Comparison of ENCODE assay signal across 8 cellular contexts in the genomic region with DNA sequence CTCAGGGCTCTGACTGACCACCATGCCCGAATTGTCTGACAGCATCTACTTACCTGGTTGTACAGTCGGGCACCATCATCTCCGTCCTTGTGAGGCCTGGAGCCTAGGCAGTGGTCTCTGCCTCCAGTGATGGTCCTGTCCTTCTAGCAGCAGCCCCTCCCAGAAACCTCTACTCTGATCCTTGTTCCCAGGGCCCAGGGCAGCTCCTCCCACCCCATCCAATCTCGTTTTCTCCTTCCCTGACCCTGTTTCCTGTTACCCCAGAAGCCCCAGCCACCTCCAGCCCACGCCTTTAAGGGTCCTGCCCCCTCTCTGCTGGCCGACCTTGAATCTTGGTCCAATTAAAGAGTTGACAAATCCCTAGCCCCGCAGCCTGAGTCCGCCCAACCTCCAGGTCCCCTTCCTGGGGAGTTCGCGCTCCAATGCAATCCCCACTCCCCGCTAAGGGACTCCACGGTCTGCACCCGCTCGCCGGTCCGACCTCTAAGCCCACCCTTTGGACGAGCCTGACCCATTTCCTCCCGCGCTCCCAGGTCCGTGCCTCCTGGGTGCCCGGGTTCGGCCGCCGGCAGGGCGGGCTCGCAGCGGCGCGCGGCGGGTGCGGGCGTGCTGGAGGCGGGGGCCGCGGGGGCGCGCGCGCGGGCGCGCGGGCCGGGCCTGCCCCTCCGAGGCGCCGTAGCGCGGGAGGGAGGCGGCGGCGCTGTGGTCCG. TPM values are rescaled to one million over a fixed set of nuclear protein-coding genes. Genes with fewer than 3 reads are reported as not detected.
A peak's percentile ranks its signal among the peaks of the same experiment; 100 is the strongest.
DNase-seq lines count a peak whose midpoint lies in the region; ATAC-seq and TF ChIP-seq lines count a peak whose summit lies in the region.

A gene with protein sequence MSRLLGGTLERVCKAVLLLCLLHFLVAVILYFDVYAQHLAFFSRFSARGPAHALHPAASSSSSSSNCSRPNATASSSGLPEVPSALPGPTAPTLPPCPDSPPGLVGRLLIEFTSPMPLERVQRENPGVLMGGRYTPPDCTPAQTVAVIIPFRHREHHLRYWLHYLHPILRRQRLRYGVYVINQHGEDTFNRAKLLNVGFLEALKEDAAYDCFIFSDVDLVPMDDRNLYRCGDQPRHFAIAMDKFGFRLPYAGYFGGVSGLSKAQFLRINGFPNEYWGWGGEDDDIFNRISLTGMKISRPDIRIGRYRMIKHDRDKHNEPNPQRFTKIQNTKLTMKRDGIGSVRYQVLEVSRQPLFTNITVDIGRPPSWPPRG (plus strand): TSS at position 660 of the 710 bp plus-strand sequence. CDS start 1,951 bp downstream, outside the sequence.

- peaks cover 48% of the 10 kb centered on the region for H3K4me1 Mint-ChIP-seq in activated CD4-positive, alpha-beta T cell treated with anti-CD3 and anti-CD28 coated beads, Interleukin-2, amount 10 ng/mL, durations not matched to agents 7 days and 5 days
- peaks cover 40% of the 10 kb centered on the region for H3K4me1 Mint-ChIP-seq in endothelial cell (ENCODE audit: unreplicated experiment)

- ATAC-seq in GM18868 (IDR thresholded peaks at IDR 0.05; ENCODE audit: unreplicated experiment) (no peak), HG03159 (IDR thresholded peaks at IDR 0.05; ENCODE audit: unreplicated experiment) (no peak)

- peak within 1 kb of the TSS; percentile 49 for H3K27ac ChIP-seq in mesodermal cell (ENCODE audit: low read depth, low read length, severe bottlenecking)
- H3K27ac ChIP-seq in subcutaneous abdominal adipose tissue (ENCODE audit: low read depth, low read length), result peak within 1 kb of the TSS; percentile 29

- no peaks in the 10 kb centered on the region for H3K9me3 Mint-ChIP-seq in activated CD4-positive, alpha-beta T cell treated with anti-CD3 and anti-CD28 coated beads, Interleukin-2, amount 10 ng/mL, durations not matched to agents 7 days and 5 days
- no peaks in the 10 kb centered on the region for H3K9me3 Mint-ChIP-seq in endothelial cell (ENCODE audit: unreplicated experiment)

- peak within 1 kb of the TSS; percentile 80 for H3K4me3 Mint-ChIP-seq in activated CD4-positive, alpha-beta T cell treated with anti-CD3 and anti-CD28 coated beads, Interleukin-2, amount 10 ng/mL, durations not matched to agents 7 days and 5 days
- H3K4me3 Mint-ChIP-seq in endothelial cell (ENCODE audit: unreplicated experiment), result peak within 1 kb of the TSS; percentile 94

- H3K9ac ChIP-seq in subcutaneous abdominal adipose tissue (ENCODE audit: low read length in 5 of 5), result peak within 1 kb of the TSS in 4 of 5 donors; percentile 43 to 82 (median 53)

- H3K36me3 ChIP-seq in mesodermal cell (ENCODE audit: control insufficient read depth, insufficient read depth, low read length), result peaks cover 53% of the 10 kb centered on the region
- H3K36me3 ChIP-seq in subcutaneous abdominal adipose tissue (ENCODE audit: control insufficient read depth in 5 of 5, insufficient read depth in 5 of 5, low read length in 5 of 5), result peaks cover 4 to 32% (median 26%) of the 10 kb centered on the region in 5 donors

- peak; percentile 30 for DNase-seq in G401 (ENCODE audit: low spot score)
- DNase-seq in LNCaP clone FGC (ENCODE audit: low read depth), result no peak
- DNase-seq in activated CD4-positive, alpha-beta T cell treated with anti-CD3 and anti-CD28 coated beads, Interleukin-2, amount 10 ng/mL, durations not matched to agents 7 days and 5 days, result peak; percentile 32
- peak; percentile 38 for DNase-seq in endothelial cell (ENCODE audit: low spot score)

- H3K27me3 Mint-ChIP-seq in activated CD4-positive, alpha-beta T cell treated with anti-CD3 and anti-CD28 coated beads, Interleukin-2, amount 10 ng/mL, durations not matched to agents 7 days and 5 days, result no peaks in the 10 kb centered on the region
- H3K27me3 Mint-ChIP-seq in endothelial cell (ENCODE audit: unreplicated experiment), result peaks cover 35% of the 10 kb centered on the region

- POLR2A ChIA-PET in activated CD4-positive, alpha-beta T cell treated with anti-CD3 and anti-CD28 coated beads, Interleukin-2, amount 10 ng/mL, durations not matched to agents 7 days and 5 days (lab: Charles Lee), result no interaction called here

- H3K4me3 ChIP-seq in LNCaP clone FGC (ENCODE audit: low read depth, low read length) (peak within 1 kb of the TSS; percentile 65), mesodermal cell (ENCODE audit: extremely low read depth, insufficient read depth, low read length, poor library complexity, severe bottlenecking) (peak within 1 kb of the TSS; percentile 58), subcutaneous abdominal adipose tissue (ENCODE audit: low read depth in 1 of 5, low read length in 5 of 5) (peak within 1 kb of the TSS; percentile 64 to 71 (median 67))

- WGBS in mesodermal cell (ENCODE audit: insufficient coverage in 2 of 2), 2 experiments, result 4 to 5% methylated on average over 27 to 49 of the region's 54 CpGs

- peak within 1 kb of the TSS; percentile 72 for H3K27ac Mint-ChIP-seq in activated CD4-positive, alpha-beta T cell treated with anti-CD3 and anti-CD28 coated beads, Interleukin-2, amount 10 ng/mL, durations not matched to agents 7 days and 5 days
- no peak within 1 kb of the TSS for H3K27ac Mint-ChIP-seq in endothelial cell (ENCODE audit: unreplicated experiment)

- no peak for TF ChIP-seq CTCF in LNCaP clone FGC (IDR thresholded peaks at IDR 0.05; ENCODE audit: control insufficient read depth, extremely low read depth, insufficient read depth)
- TF ChIP-seq CTCF in endothelial cell (IDR thresholded peaks at IDR 0.05; ENCODE audit: unreplicated experiment), result no peak

- CTCF ChIA-PET in activated CD4-positive, alpha-beta T cell treated with anti-CD3 and anti-CD28 coated beads, Interleukin-2, amount 10 ng/mL, durations not matched to agents 7 days and 5 days (lab: Charles Lee), result interaction anchor here (0.5 to 1.5 kb wide), 2 partner anchors 16 to 44 kb away, joined by 3 to 4 read pairs; no protein-coding TSS in a partner anchor

- peaks cover 30% of the 10 kb centered on the region for H3K36me3 Mint-ChIP-seq in activated CD4-positive, alpha-beta T cell treated with anti-CD3 and anti-CD28 coated beads, Interleukin-2, amount 10 ng/mL, durations not matched to agents 7 days and 5 days (ENCODE audit: low read depth)
- H3K36me3 Mint-ChIP-seq in endothelial cell (ENCODE audit: low read depth, unreplicated experiment), result peaks cover 37% of the 10 kb centered on the region

- in situ Hi-C loops in G401 (cut with HindIII; ENCODE audit: low sequenced_read_pairs), result loop anchor here (10.0 kb wide), 1 partner anchor 66 kb away; no protein-coding TSS in a partner anchor

- peaks cover 7% of the 10 kb centered on the region for H3K4me1 ChIP-seq in mesodermal cell (ENCODE audit: control insufficient read depth, insufficient read depth, low read length, poor library complexity, severe bottlenecking)
- peaks cover 13 to 57% (median 55%) of the 10 kb centered on the region in 5 donors for H3K4me1 ChIP-seq in subcutaneous abdominal adipose tissue (ENCODE audit: control insufficient read depth in 5 of 5, insufficient read depth in 5 of 5, low read length in 5 of 5)

- H3K9me3 ChIP-seq in mesodermal cell (ENCODE audit: control insufficient read depth, low read length) (no peaks in the 10 kb centered on the region), subcutaneous abdominal adipose tissue (ENCODE audit: control insufficient read depth in 5 of 5, low read length in 5 of 5) (no peaks in the 10 kb centered on the region)

- no peaks in the 10 kb centered on the region for H3K27me3 ChIP-seq in subcutaneous abdominal adipose tissue (ENCODE audit: control insufficient read depth in 5 of 5, insufficient read depth in 4 of 5, low read length in 5 of 5)

RNA-seq across cellular contexts. Expression of the gene that starts here (rescaled TPM):
- total RNA-seq in G401 (2014; rRNA removed; shearing (Covaris generic)), result 38.9 and 56.4 TPM in 2 replicates
- total RNA-seq in activated CD4-positive, alpha-beta T cell treated with anti-CD3 and anti-CD28 coated beads, Interleukin-2, amount 10 ng/mL, durations not matched to agents 7 days and 5 days, result 1 to 10 TPM; 8.0 to 9.3 TPM
- 35.4 TPM for total RNA-seq in endothelial cell (ENCODE audit: unreplicated experiment)
- 71.6 TPM for polyA plus RNA-seq in mesodermal cell (2013, experiment 1 of 2)
- polyA plus RNA-seq in mesodermal cell (2013, experiment 2 of 2), result 57.1 TPM
